ENCODE assay signal across 10 cellular contexts in the genomic region with DNA sequence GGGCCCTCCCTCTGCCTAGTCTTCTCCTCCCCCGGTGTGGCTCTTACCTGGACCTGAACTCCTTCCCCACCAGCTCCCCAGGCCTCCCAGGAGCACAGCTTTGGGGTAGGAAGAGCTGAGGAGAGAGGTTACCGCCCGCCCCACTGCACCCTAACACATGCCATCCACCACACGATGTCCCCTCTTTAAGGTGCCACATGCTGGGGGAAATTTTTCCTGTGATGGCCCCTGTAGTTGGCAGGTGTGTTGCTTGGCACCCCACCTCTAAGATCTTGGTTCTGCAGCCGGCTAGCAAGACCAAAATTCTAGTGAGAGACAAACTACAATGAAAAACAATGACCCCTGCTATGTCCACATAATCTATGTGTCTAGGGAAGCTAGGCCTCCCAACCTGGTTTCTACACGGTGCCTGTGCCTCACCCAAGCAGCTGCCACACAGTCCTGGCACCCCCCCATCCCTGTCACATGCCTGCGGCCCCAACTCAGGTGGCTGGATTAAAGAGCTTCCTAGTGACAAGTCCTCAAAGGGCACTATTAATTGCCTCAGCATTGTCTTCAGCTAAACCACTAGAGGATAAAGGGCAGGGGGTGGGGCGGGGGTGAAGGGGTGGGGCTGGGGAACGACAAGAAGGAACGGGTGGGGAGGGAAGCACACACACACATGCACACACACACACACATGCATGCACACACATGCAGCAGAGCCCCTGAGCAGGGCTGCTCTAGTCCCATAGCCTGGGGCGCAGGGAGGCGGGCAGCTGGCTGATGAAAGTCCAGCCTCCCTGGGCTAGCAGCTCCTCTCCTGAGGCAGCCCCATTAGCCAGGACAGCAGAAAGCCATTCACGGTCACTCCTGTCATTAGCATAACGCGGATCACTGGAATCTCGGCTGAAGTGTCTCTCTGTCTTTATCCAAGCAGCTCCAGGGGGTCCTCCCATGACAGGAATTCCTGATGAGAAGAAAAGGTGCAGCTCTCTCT. TPM values are rescaled to one million over a fixed set of nuclear protein-coding genes. Genes with fewer than 3 reads are reported as not detected.
A peak's percentile ranks its signal among the peaks of the same experiment; 100 is the strongest.
DNase-seq lines count a peak whose midpoint lies in the region; ATAC-seq and TF ChIP-seq lines count a peak whose summit lies in the region.
"Had no signal": no experiment of that assay in that cellular context is flagged by ENCODE, and none has a peak within 500 bp of the region (broad histone marks: within the 10 kb centered on the region; RNA-seq: fewer than 3 reads in every experiment).

No MANE protein-coding gene starts in this region.

- H3K4me1 ChIP-seq in effector memory CD4-positive, alpha-beta T cell (ENCODE audit: control insufficient read depth, insufficient read depth, low read length, poor library complexity, severe bottlenecking): peaks cover 13% of the 10 kb centered on the region

- no peaks in the 10 kb centered on the region for H3K36me3 Mint-ChIP-seq in activated CD4-positive, alpha-beta T cell treated with anti-CD3 and anti-CD28 coated beads for 36 hours (ENCODE audit: low read depth)
- no peaks in the 10 kb centered on the region for H3K36me3 Mint-ChIP-seq in progenitor cell of endocrine pancreas (ENCODE audit: insufficient read depth)

- no peak overlapping the region for H3K27ac ChIP-seq in effector memory CD4-positive, alpha-beta T cell (ENCODE audit: insufficient read depth, low read length, poor library complexity, severe bottlenecking)
- H3K27ac ChIP-seq: esophagus squamous epithelium had no signal

- H3K9me3 Mint-ChIP-seq in activated CD4-positive, alpha-beta T cell treated with anti-CD3 and anti-CD28 coated beads for 36 hours (ENCODE audit: low read depth): no peaks in the 10 kb centered on the region
- no peaks in the 10 kb centered on the region for H3K9me3 Mint-ChIP-seq in progenitor cell of endocrine pancreas (ENCODE audit: low read depth)

- no peak overlapping the region for H3K4me3 Mint-ChIP-seq in activated CD4-positive, alpha-beta T cell treated with anti-CD3 and anti-CD28 coated beads for 36 hours
- no peak overlapping the region for H3K4me3 Mint-ChIP-seq in progenitor cell of endocrine pancreas (ENCODE audit: low read depth)

- no peaks in the 10 kb centered on the region for H3K9me3 ChIP-seq in effector memory CD4-positive, alpha-beta T cell (ENCODE audit: control insufficient read depth, low read length)
- H3K9me3 ChIP-seq: esophagus squamous epithelium had no signal

- H3K27me3 Mint-ChIP-seq in activated CD4-positive, alpha-beta T cell treated with anti-CD3 and anti-CD28 coated beads for 36 hours: no peaks in the 10 kb centered on the region
- H3K27me3 Mint-ChIP-seq in progenitor cell of endocrine pancreas: peaks cover 20% of the 10 kb centered on the region

- CTCF ChIA-PET in activated CD4-positive, alpha-beta T cell treated with anti-CD3 and anti-CD28 coated beads for 36 hours (lab: Charles Lee): interaction anchor here (0.6 to 4.4 kb wide), 21 partner anchors 8 to 429 kb away, joined by 3 to 44 read pairs (median 4); partner anchors contain the start of gene PAIP2B

- H3K27ac Mint-ChIP-seq in activated CD4-positive, alpha-beta T cell treated with anti-CD3 and anti-CD28 coated beads for 36 hours: no peak overlapping the region
- H3K27ac Mint-ChIP-seq in progenitor cell of endocrine pancreas: peak overlapping the region; percentile 45

- H3K36me3 ChIP-seq in effector memory CD4-positive, alpha-beta T cell (ENCODE audit: control insufficient read depth, insufficient read depth, low read length): no peaks in the 10 kb centered on the region
- H3K36me3 ChIP-seq: esophagus squamous epithelium, Peyer's patch had no signal

- H3K4me1 Mint-ChIP-seq in activated CD4-positive, alpha-beta T cell treated with anti-CD3 and anti-CD28 coated beads for 36 hours: peaks cover 13% of the 10 kb centered on the region
- peaks cover 2% of the 10 kb centered on the region for H3K4me1 Mint-ChIP-seq in progenitor cell of endocrine pancreas (ENCODE audit: low read depth)

- no peak for TF ChIP-seq CTCF in progenitor cell of endocrine pancreas (IDR thresholded peaks at IDR 0.05; ENCODE audit: unreplicated experiment)

- no peaks in the 10 kb centered on the region for H3K27me3 ChIP-seq in effector memory CD4-positive, alpha-beta T cell (replicated peaks; ENCODE audit: control insufficient read depth, insufficient read depth, low read length, poor library complexity, severe bottlenecking)
- H3K27me3 ChIP-seq: esophagus squamous epithelium, Peyer's patch had no signal

- POLR2A ChIA-PET in activated CD4-positive, alpha-beta T cell treated with anti-CD3 and anti-CD28 coated beads for 36 hours (lab: Charles Lee): interaction anchor here (0.6 to 1.0 kb wide), 2 partner anchors 67 to 129 kb away, joined by 3 read pairs; partner anchors contain the start of genes MPHOSPH10 and NAGK

- intact Hi-C loops in activated CD4-positive, alpha-beta T cell treated with anti-CD3 and anti-CD28 coated beads for 36 hours (cut with DNase I, micrococcal nuclease): loop anchor here (1.0 kb wide), 2 partner anchors 17 to 37 kb away; no protein-coding TSS in a partner anchor

- ATAC-seq in activated CD4-positive, alpha-beta T cell treated with anti-CD3 and anti-CD28 coated beads for 36 hours: no peak
- ATAC-seq in HG03139 (IDR thresholded peaks at IDR 0.05; ENCODE audit: unreplicated experiment): no peak

- no peak overlapping the region for H3K4me3 ChIP-seq in effector memory CD4-positive, alpha-beta T cell (ENCODE audit: insufficient read depth, low read depth, low read length, poor library complexity, severe bottlenecking)

- DNase-seq in activated CD4-positive, alpha-beta T cell treated with anti-CD3 and anti-CD28 coated beads for 36 hours: peak; percentile 3
- DNase-seq in activated CD4-positive, alpha-beta T cell treated with anti-CD3 and anti-CD28 coated beads for 1 hour: no peak
- DNase-seq in NCI-H146 (lab: John Stamatoyannopoulos, UW) (peak; percentile 93), ecto neural progenitor cell (ENCODE audit: low spot score) (peak; percentile 84), progenitor cell of endocrine pancreas (ENCODE audit: low spot score, unreplicated experiment) (no peak), HPDE6-E6E7 (ENCODE audit: extremely low spot score) (no peak)
- DNase-seq in effector memory CD4-positive, alpha-beta T cell: no peak
- DNase-seq: esophagus squamous epithelium had no signal

RNA-seq across cellular contexts. Expression of gene TEX261, which starts 7.2 kb away (rescaled TPM):
- total RNA-seq in activated CD4-positive, alpha-beta T cell treated with anti-CD3 and anti-CD28 coated beads for 36 hours: 10 to 100 TPM; 39.1 to 48.5 TPM
- total RNA-seq in progenitor cell of endocrine pancreas: 35.4 and 36.9 TPM in 2 replicates

RNA-seq across cellular contexts. Expression of gene ANKRD53, which starts 23.5 kb away (rescaled TPM):
- total RNA-seq in activated CD4-positive, alpha-beta T cell treated with anti-CD3 and anti-CD28 coated beads for 36 hours: under 1 TPM in 1 of 2 experiments, not detected in 1; 0.14 TPM
- total RNA-seq in progenitor cell of endocrine pancreas: 3.7 and 5.4 TPM in 2 replicates

Comparison
In these comparisons a context has a peak if more than half of its experiments do, and no peak if none do; other contexts are left out.
1. DNase-seq: peak in activated CD4-positive, alpha-beta T cell treated with anti-CD3 and anti-CD28 coated beads for 36 hours (single experiment), NCI-H146 (single experiment) and ecto neural progenitor cell (single experiment); none in activated CD4-positive, alpha-beta T cell treated with anti-CD3 and anti-CD28 coated beads for 1 hour (single experiment), progenitor cell of endocrine pancreas (single experiment), effector memory CD4-positive, alpha-beta T cell (0 of 3) and HPDE6-E6E7 (single experiment).